13 cellular contexts compared by ENCODE assay signal in the genomic region with DNA sequence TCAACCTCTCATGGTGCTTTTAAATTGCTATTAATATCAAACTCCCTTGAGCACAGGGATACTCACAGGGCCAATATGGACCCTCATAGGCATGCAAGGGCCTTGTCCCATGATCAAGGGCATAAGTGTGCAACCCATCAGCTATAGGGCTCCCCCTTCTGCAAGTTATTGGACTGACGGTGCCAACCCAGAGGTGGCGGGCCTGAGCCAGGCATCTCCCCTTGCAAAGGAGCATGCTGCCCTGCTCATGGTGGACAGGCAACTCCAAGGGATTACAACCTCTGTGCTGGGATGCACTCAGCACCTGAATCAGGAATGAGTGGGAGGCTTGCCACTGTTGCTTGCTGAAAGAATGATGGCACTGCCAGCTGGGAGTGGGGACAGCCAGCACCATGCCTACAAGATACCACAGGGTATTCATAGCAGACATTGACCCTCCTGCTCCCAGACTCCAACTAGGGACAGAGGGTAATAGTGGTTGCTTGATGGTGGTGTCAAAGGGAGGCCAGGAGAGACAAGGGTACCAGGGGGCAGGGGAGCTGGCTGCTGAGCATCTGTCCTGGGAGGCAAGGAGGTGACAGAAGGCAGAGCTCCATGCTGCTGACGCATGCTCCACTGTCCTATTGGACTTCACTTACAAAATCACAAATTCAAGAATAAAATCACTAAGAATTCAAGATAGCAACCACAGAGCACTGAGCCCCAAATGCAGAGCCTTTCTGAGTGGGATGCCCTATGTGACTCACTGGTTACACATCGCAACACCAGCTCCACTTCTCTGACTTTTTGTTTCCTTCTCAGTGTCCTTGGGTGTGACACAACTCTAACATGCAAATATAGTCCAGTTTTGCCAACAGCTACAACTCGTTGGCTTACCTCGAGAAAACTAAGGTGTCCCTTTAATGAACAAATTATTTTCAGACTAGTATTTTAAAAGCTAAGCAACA.
DNase-seq lines count a peak whose midpoint lies in the region; ATAC-seq and TF ChIP-seq lines count a peak whose summit lies in the region.
"Had no signal": no experiment of that assay in that cellular context is flagged by ENCODE, and none has a peak within 500 bp of the region (broad histone marks: within the 10 kb centered on the region; RNA-seq: fewer than 3 reads in every experiment).

No MANE protein-coding gene starts in this region.

- TF ChIP-seq CTCF in SK-N-SH (IDR thresholded peaks at IDR 0.05) (peak; percentile 7; the same call in 1 of the 2 replicates), RWPE2 (IDR thresholded peaks at IDR 0.05; ENCODE audit: poor library complexity, severe bottlenecking) (no peak), GM13976 (IDR thresholded peaks at IDR 0.05; ENCODE audit: borderline replicate concordance, control extremely low read depth, extremely low read depth, insufficient read depth, missing control alignments) (no peak)

- H3K4me3 ChIP-seq in SK-N-SH (ENCODE audit: low read depth in 2 of 2, low read length in 1 of 2) (no peak overlapping the region), RWPE2 (ENCODE audit: severe bottlenecking) (no peak overlapping the region)
- H3K4me3 ChIP-seq: gastroesophageal sphincter had no signal

- no peak for TF ChIP-seq RAD21 in SK-N-SH (IDR thresholded peaks at IDR 0.05; ENCODE audit: low read length)

- H3K4me1 ChIP-seq in SK-N-SH (ENCODE audit: control insufficient read depth in 1 of 2, insufficient read depth in 2 of 2, low read depth in 1 of 2, low read length in 1 of 2) (no peaks in the 10 kb centered on the region), RWPE2 (ENCODE audit: insufficient read depth, poor library complexity, severe bottlenecking) (no peaks in the 10 kb centered on the region)
- H3K4me1 ChIP-seq: gastroesophageal sphincter had no signal

- no peak overlapping the region for H2AFZ ChIP-seq in SK-N-SH (ENCODE audit: low read depth)

- H3K79me2 ChIP-seq in SK-N-SH (ENCODE audit: insufficient read depth) = no peaks in the 10 kb centered on the region

- in situ Hi-C loops in GM13976 (cut with MboI; ENCODE audit: low sequenced_read_pairs, unreplicated experiment) = no loop called here

- H3K27ac ChIP-seq in SK-N-SH (ENCODE audit: low read depth in 2 of 2, low read length in 1 of 2) (no peak overlapping the region), RWPE2 (ENCODE audit: poor library complexity, severe bottlenecking) (no peak overlapping the region)
- H3K27ac ChIP-seq: gastroesophageal sphincter had no signal

- CTCF ChIA-PET in SK-N-SH (lab: Yijun Ruan, JAX) = no interaction called here

- H3F3A ChIP-seq in SK-N-SH (replicated peaks; ENCODE audit: insufficient read depth) = no peaks in the 10 kb centered on the region

- H3K27me3 ChIP-seq in SK-N-SH (ENCODE audit: insufficient read depth) = no peaks in the 10 kb centered on the region
- H3K27me3 ChIP-seq in RWPE2 (ENCODE audit: insufficient read depth, poor library complexity, severe bottlenecking) = no peaks in the 10 kb centered on the region
- H3K27me3 ChIP-seq: gastroesophageal sphincter had no signal

- no peak overlapping the region for H3K4me2 ChIP-seq in SK-N-SH

- DNase-seq in SK-N-SH (no peak), RWPE2 (ENCODE audit: low spot score) (no peak), iris pigment epithelial cell (ENCODE audit: low read depth) (peak; percentile 54), GM13976 (ENCODE audit: low spot score) (no peak), cortex of kidney (lab: John Stamatoyannopoulos, UW) (no peak), NCI-H2196 treated with DMSO at 0.1 percent for 48 hours (lab: John Stamatoyannopoulos, UW; ENCODE audit: unreplicated experiment) (no peak)
- DNase-seq: activated CD8-positive, alpha-beta memory T cell treated with anti-CD3 and anti-CD28 coated beads for 24 hours; NCI-H226; retina; SW 1271 had no signal

- no peak for ATAC-seq in SK-N-SH treated with all-trans-retinoic acid at 6 μM for 48 hours
- ATAC-seq in GM18868 (IDR thresholded peaks at IDR 0.05; ENCODE audit: unreplicated experiment) = peak; percentile 47
- ATAC-seq in RWPE2 (ENCODE audit: low read depth) = 0 out of 3 replicates have a peak, but pooled peaks have one; percentile 39
- ATAC-seq: gastroesophageal sphincter had no signal

- no peak for TF ChIP-seq EP300 in SK-N-SH (IDR thresholded peaks at IDR 0.05; ENCODE audit: borderline replicate concordance in 1 of 2, low read depth in 1 of 2, low read length in 1 of 2)

- no peaks in the 10 kb centered on the region for H3K9me2 ChIP-seq in SK-N-SH

- POLR2A ChIA-PET in SK-N-SH (lab: Yijun Ruan, JAX) = no interaction called here

- H4K20me1 ChIP-seq in SK-N-SH (ENCODE audit: insufficient read depth) = no peaks in the 10 kb centered on the region

- H3K9me3 ChIP-seq in SK-N-SH (no peaks in the 10 kb centered on the region), RWPE2 (ENCODE audit: severe bottlenecking) (no peaks in the 10 kb centered on the region)
- H3K9me3 ChIP-seq: gastroesophageal sphincter had no signal

- no peak overlapping the region for H3K9ac ChIP-seq in SK-N-SH

- H3K36me3 ChIP-seq in SK-N-SH (replicated peaks in 1 of 2; ENCODE audit: control insufficient read depth in 1 of 2, insufficient read depth in 2 of 2, low read length in 1 of 2) (no peaks in the 10 kb centered on the region), RWPE2 (ENCODE audit: low read depth) (no peaks in the 10 kb centered on the region)
- H3K36me3 ChIP-seq: gastroesophageal sphincter had no signal

- WGBS in SK-N-SH (ENCODE audit: low lambda C conversion rate) = 83% methylated on average over 6 of the region's 6 CpGs

TF ChIP-seq in SK-N-SH, 30 proteins besides CTCF, POLR2A, EP300 and RAD21 (continues in another document):
- no peak for TF ChIP-seq RXRA (IDR thresholded peaks at IDR 0.05; ENCODE audit: borderline replicate concordance, low read depth)
- TF ChIP-seq FOXM1 (IDR thresholded peaks at IDR 0.05; ENCODE audit: low read depth) = no peak
- TF ChIP-seq, protein P1, sequence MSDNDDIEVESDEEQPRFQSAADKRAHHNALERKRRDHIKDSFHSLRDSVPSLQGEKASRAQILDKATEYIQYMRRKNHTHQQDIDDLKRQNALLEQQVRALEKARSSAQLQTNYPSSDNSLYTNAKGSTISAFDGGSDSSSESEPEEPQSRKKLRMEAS (IDR thresholded peaks at IDR 0.05; ENCODE audit: low read depth) = no peak
- no peak for TF ChIP-seq SMC3 (IDR thresholded peaks at IDR 0.05; ENCODE audit: low read depth, low read length)
- TF ChIP-seq RCOR1 (IDR thresholded peaks at IDR 0.05; ENCODE audit: low read length) = no peak
- TF ChIP-seq NFIC (IDR thresholded peaks at IDR 0.05; ENCODE audit: borderline replicate concordance) = no peak

TF ChIP-seq in SK-N-SH treated with all-trans-retinoic acid at 6 μM for 48 hours, 23 proteins besides CTCF, POLR2A, EP300 and RAD21:
- TF ChIP-seq ZNF8 (CRISPR knock-in tag; IDR thresholded peaks at IDR 0.05) (no peak), TSHZ2 (CRISPR knock-in tag; IDR thresholded peaks at IDR 0.05) (no peak), ESRRG (CRISPR knock-in tag; IDR thresholded peaks at IDR 0.05) (no peak), SNAI2 (CRISPR knock-in tag; IDR thresholded peaks at IDR 0.05) (no peak), ARNTL (CRISPR knock-in tag; IDR thresholded peaks at IDR 0.05; ENCODE audit: borderline replicate concordance, low read depth) (no peak), TCF4 (CRISPR knock-in tag; IDR thresholded peaks at IDR 0.05; ENCODE audit: borderline replicate concordance) (no peak), PPARA (CRISPR knock-in tag; IDR thresholded peaks at IDR 0.05; ENCODE audit: borderline replicate concordance) (no peak)
